ENCODE assay signal across 1 cellular context in the genomic region with DNA sequence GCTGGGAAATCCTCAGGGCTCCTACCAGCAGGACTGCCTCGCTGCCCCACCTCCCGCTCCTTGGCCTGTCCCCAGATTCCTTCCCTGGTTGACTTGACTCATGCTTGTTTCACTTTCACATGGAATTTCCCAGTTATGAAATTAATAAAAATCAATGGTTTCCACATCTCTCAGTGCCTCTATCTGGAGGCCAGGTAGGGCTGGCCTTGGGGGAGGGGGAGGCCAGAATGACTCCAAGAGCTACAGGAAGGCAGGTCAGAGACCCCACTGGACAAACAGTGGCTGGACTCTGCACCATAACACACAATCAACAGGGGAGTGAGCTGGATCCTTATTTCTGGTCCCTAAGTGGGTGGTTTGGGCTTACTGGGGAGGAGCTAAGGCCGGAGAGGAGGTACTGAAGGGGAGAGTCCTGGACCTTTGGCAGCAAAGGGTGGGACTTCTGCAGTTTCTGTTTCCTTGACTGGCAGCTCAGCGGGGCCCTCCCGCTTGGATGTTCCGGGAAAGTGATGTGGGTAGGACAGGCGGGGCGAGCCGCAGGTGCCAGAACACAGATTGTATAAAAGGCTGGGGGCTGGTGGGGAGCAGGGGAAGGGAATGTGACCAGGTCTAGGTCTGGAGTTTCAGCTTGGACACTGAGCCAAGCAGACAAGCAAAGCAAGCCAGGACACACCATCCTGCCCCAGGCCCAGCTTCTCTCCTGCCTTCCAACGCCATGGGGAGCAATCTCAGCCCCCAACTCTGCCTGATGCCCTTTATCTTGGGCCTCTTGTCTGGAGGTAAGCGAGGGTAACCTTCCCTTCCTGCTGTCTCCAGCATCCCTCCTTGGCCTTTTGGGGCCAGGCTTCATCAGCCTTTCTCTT.
A peak's percentile ranks its signal among the peaks of the same experiment; 100 is the strongest.
TF ChIP-seq lines count a peak whose summit lies in the region.

Gene CFB, plus strand, starts transcription at position 589 of the 863 bp plus-strand sequence. Its CDS starts 127 bp downstream, at position 716.

TF ChIP-seq in HepG2, 621 proteins besides CTCF, POLR2A, EP300 and RAD21 (continued from another document and continues in another):
- peak in 1 of 2 experiments; percentile 74; a peak in 1 of 4 replicates for TF ChIP-seq REST (IDR thresholded peaks at IDR 0.05; ENCODE audit: borderline replicate concordance in 1 of 2, low read depth in 1 of 2, low read length in 2 of 2)
- peak; percentile 80 for TF ChIP-seq IRF2 (CRISPR knock-in tag; IDR thresholded peaks at IDR 0.05)
- TF ChIP-seq SIX1 (CRISPR knock-in tag; IDR thresholded peaks at IDR 0.05; ENCODE audit: borderline replicate concordance) = peak; percentile 72; the same call in 1 of the 2 replicates
- TF ChIP-seq REL (CRISPR knock-in tag; conservative IDR thresholded peaks at IDR 0.05) = no peak
- TF ChIP-seq ZNF18 (CRISPR knock-in tag; IDR thresholded peaks at IDR 0.05; ENCODE audit: insufficient replicate concordance) = peak; percentile 73
- no peak for TF ChIP-seq CENPBD1 (CRISPR knock-in tag; IDR thresholded peaks at IDR 0.05; ENCODE audit: borderline replicate concordance, low read depth)
- no peak for TF ChIP-seq XBP1 (CRISPR knock-in tag; IDR thresholded peaks at IDR 0.05)
- TF ChIP-seq GPN1 (CRISPR knock-in tag; IDR thresholded peaks at IDR 0.05; ENCODE audit: borderline replicate concordance) = no peak
- TF ChIP-seq ADNP (CRISPR knock-in tag; IDR thresholded peaks at IDR 0.05) = no peak
- TF ChIP-seq AKAP8 (CRISPR knock-in tag; IDR thresholded peaks at IDR 0.05) = peak; percentile 64
- TF ChIP-seq MED1 (CRISPR knock-in tag; IDR thresholded peaks at IDR 0.05) = peak; percentile 96
- peak; percentile 95 for TF ChIP-seq MIXL1 (CRISPR knock-in tag; IDR thresholded peaks at IDR 0.05)
- no peak for TF ChIP-seq ZNF414 (CRISPR knock-in tag; IDR thresholded peaks at IDR 0.05)
- TF ChIP-seq KAT7 (CRISPR knock-in tag; IDR thresholded peaks at IDR 0.05; ENCODE audit: borderline replicate concordance) = peak; percentile 91
- TF ChIP-seq PHB2 (IDR thresholded peaks at IDR 0.05; ENCODE audit: partially characterized antibody) = no peak
- TF ChIP-seq, protein P1, sequence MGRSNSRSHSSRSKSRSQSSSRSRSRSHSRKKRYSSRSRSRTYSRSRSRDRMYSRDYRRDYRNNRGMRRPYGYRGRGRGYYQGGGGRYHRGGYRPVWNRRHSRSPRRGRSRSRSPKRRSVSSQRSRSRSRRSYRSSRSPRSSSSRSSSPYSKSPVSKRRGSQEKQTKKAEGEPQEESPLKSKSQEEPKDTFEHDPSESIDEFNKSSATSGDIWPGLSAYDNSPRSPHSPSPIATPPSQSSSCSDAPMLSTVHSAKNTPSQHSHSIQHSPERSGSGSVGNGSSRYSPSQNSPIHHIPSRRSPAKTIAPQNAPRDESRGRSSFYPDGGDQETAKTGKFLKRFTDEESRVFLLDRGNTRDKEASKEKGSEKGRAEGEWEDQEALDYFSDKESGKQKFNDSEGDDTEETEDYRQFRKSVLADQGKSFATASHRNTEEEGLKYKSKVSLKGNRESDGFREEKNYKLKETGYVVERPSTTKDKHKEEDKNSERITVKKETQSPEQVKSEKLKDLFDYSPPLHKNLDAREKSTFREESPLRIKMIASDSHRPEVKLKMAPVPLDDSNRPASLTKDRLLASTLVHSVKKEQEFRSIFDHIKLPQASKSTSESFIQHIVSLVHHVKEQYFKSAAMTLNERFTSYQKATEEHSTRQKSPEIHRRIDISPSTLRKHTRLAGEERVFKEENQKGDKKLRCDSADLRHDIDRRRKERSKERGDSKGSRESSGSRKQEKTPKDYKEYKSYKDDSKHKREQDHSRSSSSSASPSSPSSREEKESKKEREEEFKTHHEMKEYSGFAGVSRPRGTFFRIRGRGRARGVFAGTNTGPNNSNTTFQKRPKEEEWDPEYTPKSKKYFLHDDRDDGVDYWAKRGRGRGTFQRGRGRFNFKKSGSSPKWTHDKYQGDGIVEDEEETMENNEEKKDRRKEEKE (IDR thresholded peaks at IDR 0.05) = no peak
- TF ChIP-seq PHF20 (CRISPR knock-in tag; IDR thresholded peaks at IDR 0.05) = peak; percentile 15; the same call in 1 of the 2 replicates
- TF ChIP-seq, protein P2, sequence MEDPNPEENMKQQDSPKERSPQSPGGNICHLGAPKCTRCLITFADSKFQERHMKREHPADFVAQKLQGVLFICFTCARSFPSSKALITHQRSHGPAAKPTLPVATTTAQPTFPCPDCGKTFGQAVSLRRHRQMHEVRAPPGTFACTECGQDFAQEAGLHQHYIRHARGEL (CRISPR knock-in tag; IDR thresholded peaks at IDR 0.05) = no peak; the same call in 1 of the 2 replicates
- TF ChIP-seq ELF1 (CRISPR knock-in tag; IDR thresholded peaks at IDR 0.05) = peak; percentile 78
- TF ChIP-seq RNF2 (conservative IDR thresholded peaks at IDR 0.05; ENCODE audit: low read depth) = no peak
- TF ChIP-seq MBNL3 (CRISPR knock-in tag; conservative IDR thresholded peaks at IDR 0.05) = no peak
- TF ChIP-seq, protein P3, sequence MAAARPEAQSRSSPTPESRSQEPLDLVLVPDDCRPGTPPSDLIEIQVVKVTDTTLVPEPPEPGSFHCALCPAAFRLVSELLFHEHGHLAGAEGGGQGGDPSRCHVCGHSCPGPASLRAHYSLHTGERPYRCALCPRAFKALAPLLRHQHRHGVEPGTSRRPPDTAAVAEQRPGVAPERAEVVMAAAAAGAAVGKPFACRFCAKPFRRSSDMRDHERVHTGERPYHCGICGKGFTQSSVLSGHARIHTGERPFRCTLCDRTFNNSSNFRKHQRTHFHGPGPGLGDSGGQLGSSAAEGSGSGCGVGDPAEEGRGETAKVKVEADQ (CRISPR knock-in tag; IDR thresholded peaks at IDR 0.05; ENCODE audit: borderline replicate concordance) = peak; percentile 57
- TF ChIP-seq, protein P4, sequence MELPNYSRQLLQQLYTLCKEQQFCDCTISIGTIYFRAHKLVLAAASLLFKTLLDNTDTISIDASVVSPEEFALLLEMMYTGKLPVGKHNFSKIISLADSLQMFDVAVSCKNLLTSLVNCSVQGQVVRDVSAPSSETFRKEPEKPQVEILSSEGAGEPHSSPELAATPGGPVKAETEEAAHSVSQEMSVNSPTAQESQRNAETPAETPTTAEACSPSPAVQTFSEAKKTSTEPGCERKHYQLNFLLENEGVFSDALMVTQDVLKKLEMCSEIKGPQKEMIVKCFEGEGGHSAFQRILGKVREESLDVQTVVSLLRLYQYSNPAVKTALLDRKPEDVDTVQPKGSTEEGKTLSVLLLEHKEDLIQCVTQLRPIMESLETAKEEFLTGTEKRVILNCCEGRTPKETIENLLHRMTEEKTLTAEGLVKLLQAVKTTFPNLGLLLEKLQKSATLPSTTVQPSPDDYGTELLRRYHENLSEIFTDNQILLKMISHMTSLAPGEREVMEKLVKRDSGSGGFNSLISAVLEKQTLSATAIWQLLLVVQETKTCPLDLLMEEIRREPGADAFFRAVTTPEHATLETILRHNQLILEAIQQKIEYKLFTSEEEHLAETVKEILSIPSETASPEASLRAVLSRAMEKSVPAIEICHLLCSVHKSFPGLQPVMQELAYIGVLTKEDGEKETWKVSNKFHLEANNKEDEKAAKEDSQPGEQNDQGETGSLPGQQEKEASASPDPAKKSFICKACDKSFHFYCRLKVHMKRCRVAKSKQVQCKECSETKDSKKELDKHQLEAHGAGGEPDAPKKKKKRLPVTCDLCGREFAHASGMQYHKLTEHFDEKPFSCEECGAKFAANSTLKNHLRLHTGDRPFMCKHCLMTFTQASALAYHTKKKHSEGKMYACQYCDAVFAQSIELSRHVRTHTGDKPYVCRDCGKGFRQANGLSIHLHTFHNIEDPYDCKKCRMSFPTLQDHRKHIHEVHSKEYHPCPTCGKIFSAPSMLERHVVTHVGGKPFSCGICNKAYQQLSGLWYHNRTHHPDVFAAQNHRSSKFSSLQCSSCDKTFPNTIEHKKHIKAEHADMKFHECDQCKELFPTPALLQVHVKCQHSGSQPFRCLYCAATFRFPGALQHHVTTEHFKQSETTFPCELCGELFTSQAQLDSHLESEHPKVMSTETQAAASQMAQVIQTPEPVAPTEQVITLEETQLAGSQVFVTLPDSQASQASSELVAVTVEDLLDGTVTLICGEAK (IDR thresholded peaks at IDR 0.05) = no peak
- TF ChIP-seq, protein P4 (CRISPR knock-in tag; IDR thresholded peaks at IDR 0.05) = peak; percentile 91; the same call in 1 of the 2 replicates
- TF ChIP-seq ATRX (CRISPR knock-in tag; IDR thresholded peaks at IDR 0.05; ENCODE audit: borderline replicate concordance) = no peak
- TF ChIP-seq TARDBP (CRISPR knock-in tag; IDR thresholded peaks at IDR 0.05) = peak; percentile 95
- no peak; the same call in 1 of the 2 replicates for TF ChIP-seq ZNF790 (CRISPR knock-in tag; IDR thresholded peaks at IDR 0.05; ENCODE audit: borderline replicate concordance)
- no peak; the same call in 1 of the 2 replicates for TF ChIP-seq SIN3A (IDR thresholded peaks at IDR 0.05; ENCODE audit: borderline replicate concordance, low read depth, low read length)
- TF ChIP-seq ZFP37 (CRISPR knock-in tag; IDR thresholded peaks at IDR 0.05; ENCODE audit: borderline replicate concordance) = 0 out of 2 replicates have a peak, but pooled peaks have one; percentile 12
- TF ChIP-seq NR2F1 (CRISPR knock-in tag; IDR thresholded peaks at IDR 0.05) = peak; percentile 88 to 95
- TF ChIP-seq ARNTL (CRISPR knock-in tag; IDR thresholded peaks at IDR 0.05) = peak; percentile 59
- no peak for TF ChIP-seq RAD51 (IDR thresholded peaks at IDR 0.05; ENCODE audit: borderline replicate concordance)
- no peak; the same call in 1 of the 2 replicates for TF ChIP-seq TSC22D2 (CRISPR knock-in tag; IDR thresholded peaks at IDR 0.05; ENCODE audit: borderline replicate concordance)
